Comparison of ENCODE assay signal across 24 cellular contexts in the genomic region with DNA sequence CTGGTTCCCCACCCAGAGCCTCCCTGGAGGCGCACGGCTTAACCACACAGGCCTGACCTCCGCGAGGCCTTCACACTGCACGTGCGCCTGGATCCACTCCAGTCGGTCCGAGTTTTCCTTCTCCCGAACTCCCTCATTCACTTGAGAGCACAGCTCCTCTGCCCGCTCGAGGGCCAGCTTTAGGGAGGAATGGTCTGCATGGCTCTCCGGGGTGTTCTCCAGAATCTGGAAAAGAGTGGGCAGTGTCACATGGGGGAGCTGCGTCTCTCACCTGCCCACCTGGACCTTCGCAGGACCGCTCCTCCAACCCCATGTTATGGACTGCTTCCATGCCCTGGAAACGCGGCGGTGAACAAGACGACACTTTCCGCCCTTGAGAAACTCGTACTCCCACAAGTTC. TPM values are rescaled to one million over a fixed set of nuclear protein-coding genes. Genes with fewer than 3 reads are reported as not detected.
DNase-seq lines count a peak whose midpoint lies in the region; ATAC-seq and TF ChIP-seq lines count a peak whose summit lies in the region.
"Had no signal": no experiment of that assay in that cellular context is flagged by ENCODE, and none has a peak within 500 bp of the region (broad histone marks: within the 10 kb centered on the region; RNA-seq: fewer than 3 reads in every experiment).

No MANE protein-coding gene starts in this region.

- ATAC-seq in activated CD8-positive, alpha-beta T cell treated with anti-CD3 and anti-CD28 coated beads, Interleukin-2, amount 10 ng/mL, durations not matched to agents 7 days and 5 days = no peak
- no peak for ATAC-seq in activated CD8-positive, alpha-beta T cell treated with anti-CD3 and anti-CD28 coated beads for 36 hours
- ATAC-seq: GM12878, GM23338, HCT116 had no signal

- H3K27ac Mint-ChIP-seq in activated CD8-positive, alpha-beta T cell treated with anti-CD3 and anti-CD28 coated beads, Interleukin-2, amount 10 ng/mL, durations not matched to agents 7 days and 5 days = no peak overlapping the region
- H3K27ac Mint-ChIP-seq in activated CD8-positive, alpha-beta T cell treated with anti-CD3 and anti-CD28 coated beads for 36 hours = no peak overlapping the region
- H3K27ac Mint-ChIP-seq: CD4-positive, alpha-beta T cell; GM23338 had no signal

- TF ChIP-seq CTCF in activated CD8-positive, alpha-beta T cell treated with anti-CD3 and anti-CD28 coated beads for 36 hours (IDR thresholded peaks at IDR 0.05) = no peak
- TF ChIP-seq CTCF in neutrophil (IDR thresholded peaks at IDR 0.05) = no peak
- TF ChIP-seq CTCF in vagina (IDR thresholded peaks at IDR 0.05) = no peak

- no peaks in the 10 kb centered on the region for H3K27me3 Mint-ChIP-seq in activated CD8-positive, alpha-beta T cell treated with anti-CD3 and anti-CD28 coated beads, Interleukin-2, amount 10 ng/mL, durations not matched to agents 7 days and 5 days (ENCODE audit: low read depth)
- no peaks in the 10 kb centered on the region for H3K27me3 Mint-ChIP-seq in activated CD8-positive, alpha-beta T cell treated with anti-CD3 and anti-CD28 coated beads for 36 hours
- H3K27me3 Mint-ChIP-seq: CD4-positive, alpha-beta T cell; CD8-positive, alpha-beta memory T cell had no signal

- no peak overlapping the region for H3K4me3 Mint-ChIP-seq in activated CD8-positive, alpha-beta T cell treated with anti-CD3 and anti-CD28 coated beads, Interleukin-2, amount 10 ng/mL, durations not matched to agents 7 days and 5 days
- H3K4me3 Mint-ChIP-seq in activated CD8-positive, alpha-beta T cell treated with anti-CD3 and anti-CD28 coated beads for 36 hours = no peak overlapping the region
- H3K4me3 Mint-ChIP-seq: CD14-positive monocyte; CD4-positive, alpha-beta T cell; CD8-positive, alpha-beta memory T cell; GM23338; H9 had no signal

- intact Hi-C loops in activated CD8-positive, alpha-beta T cell treated with anti-CD3 and anti-CD28 coated beads for 36 hours (cut with micrococcal nuclease) = no loop called here
- intact Hi-C loops in vagina (cut with DNase I) = no loop called here

- peak; percentile 13 for DNase-seq in activated CD8-positive, alpha-beta T cell treated with anti-CD3 and anti-CD28 coated beads, Interleukin-2, amount 10 ng/mL, durations not matched to agents 7 days and 5 days
- no peak for DNase-seq in activated CD8-positive, alpha-beta T cell treated with anti-CD3 and anti-CD28 coated beads for 36 hours
- DNase-seq in AG20443 (ENCODE audit: low spot score) (peak; percentile 5), islet precursor cell (peak; percentile 39), vagina (ENCODE audit: extremely low spot score in 2 of 2) (no peak), KBM-7 (no peak)
- DNase-seq in stimulated activated CD4-positive, alpha-beta T cell treated with anti-CD3 and anti-CD28 coated beads, Interleukin-1b, Interleukin-23, amount 100 ng/mL, for 48 hours = no peak
- DNase-seq: AML-193; BE2C; CD4-positive, alpha-beta T cell; CD8-positive, alpha-beta memory T cell; DMS 273 treated with DMSO at 0.1 percent for 48 hours; DMS79; EL; GDM1; H9 had no signal

- H3K36me3 Mint-ChIP-seq in activated CD8-positive, alpha-beta T cell treated with anti-CD3 and anti-CD28 coated beads, Interleukin-2, amount 10 ng/mL, durations not matched to agents 7 days and 5 days (ENCODE audit: low read depth) = peaks cover 28% of the 10 kb centered on the region
- H3K36me3 Mint-ChIP-seq in activated CD8-positive, alpha-beta T cell treated with anti-CD3 and anti-CD28 coated beads for 36 hours (ENCODE audit: low read depth) = peaks cover 16% of the 10 kb centered on the region

- in situ Hi-C loops in KBM-7 (cut with MboI; ENCODE audit: low pct_unique_long_range_greater_than_20kb, low sequenced_read_pairs) = no loop called here

- H3K9me3 ChIP-seq in neutrophil (no peaks in the 10 kb centered on the region), vagina (no peaks in the 10 kb centered on the region)
- H3K9me3 ChIP-seq: BE2C; BLaER1 treated with 17β-estradiol and CSF1 and Interleukin-3, amounts not matched to agents 10 nM and 100 nM had no signal

- peaks cover 19 to 28% of the 10 kb centered on the region in 2 experiments for H3K4me1 ChIP-seq in neutrophil (ENCODE audit: control insufficient read depth in 1 of 2, insufficient read depth in 1 of 2, low read depth in 1 of 2, low read length in 1 of 2)
- H3K4me1 ChIP-seq in vagina = no peaks in the 10 kb centered on the region
- H3K4me1 ChIP-seq: BE2C had no signal

- POLR2A ChIA-PET in activated CD8-positive, alpha-beta T cell treated with anti-CD3 and anti-CD28 coated beads, Interleukin-2, amount 10 ng/mL, durations not matched to agents 7 days and 5 days (lab: Charles Lee) = no interaction called here
- POLR2A ChIA-PET in activated CD8-positive, alpha-beta T cell treated with anti-CD3 and anti-CD28 coated beads for 36 hours (lab: Charles Lee) = interaction anchor here (0.6 kb wide), 1 partner anchor 19 kb away, joined by 3 read pairs; no protein-coding TSS in a partner anchor

- CTCF ChIA-PET in activated CD8-positive, alpha-beta T cell treated with anti-CD3 and anti-CD28 coated beads, Interleukin-2, amount 10 ng/mL, durations not matched to agents 7 days and 5 days (lab: Charles Lee) = no interaction called here
- CTCF ChIA-PET in activated CD8-positive, alpha-beta T cell treated with anti-CD3 and anti-CD28 coated beads for 36 hours (lab: Charles Lee) = no interaction called here

- TF ChIP-seq POLR2A in vagina (IDR thresholded peaks at IDR 0.05) = no peak

- H3K4me1 Mint-ChIP-seq in activated CD8-positive, alpha-beta T cell treated with anti-CD3 and anti-CD28 coated beads, Interleukin-2, amount 10 ng/mL, durations not matched to agents 7 days and 5 days (ENCODE audit: low read depth) = peaks cover 8% of the 10 kb centered on the region
- no peaks in the 10 kb centered on the region for H3K4me1 Mint-ChIP-seq in activated CD8-positive, alpha-beta T cell treated with anti-CD3 and anti-CD28 coated beads for 36 hours (ENCODE audit: low read depth)

- H3K4me3 ChIP-seq in neutrophil (ENCODE audit: low read depth in 1 of 2, low read length in 1 of 2) (no peak overlapping the region), vagina (no peak overlapping the region)
- H3K4me3 ChIP-seq: BLaER1 treated with 17β-estradiol and CSF1 and Interleukin-3, amounts not matched to agents 10 nM and 100 nM; GM12878; GM23338 had no signal

- H3K27ac ChIP-seq in neutrophil (peak overlapping the region; percentile 92), vagina (no peak overlapping the region)
- H3K27ac ChIP-seq: 22Rv1; BLaER1 treated with 17β-estradiol and CSF1 and Interleukin-3, amounts not matched to agents 10 nM and 100 nM had no signal

- H3K36me3 ChIP-seq in neutrophil (peaks cover 95% of the 10 kb centered on the region), vagina (peaks cover 0 to 75% of the 10 kb centered on the region in 2 donors)
- H3K36me3 ChIP-seq: BE2C had no signal

- no peaks in the 10 kb centered on the region for H3K27me3 ChIP-seq in neutrophil
- no peaks in the 10 kb centered on the region for H3K27me3 ChIP-seq in vagina
- H3K27me3 ChIP-seq: BE2C; BLaER1 treated with 17β-estradiol and CSF1 and Interleukin-3, amounts not matched to agents 10 nM and 100 nM had no signal

- no peaks in the 10 kb centered on the region for H3K9me3 Mint-ChIP-seq in activated CD8-positive, alpha-beta T cell treated with anti-CD3 and anti-CD28 coated beads, Interleukin-2, amount 10 ng/mL, durations not matched to agents 7 days and 5 days (ENCODE audit: insufficient read depth)
- no peaks in the 10 kb centered on the region for H3K9me3 Mint-ChIP-seq in activated CD8-positive, alpha-beta T cell treated with anti-CD3 and anti-CD28 coated beads for 36 hours
- H3K9me3 Mint-ChIP-seq: CD14-positive monocyte; CD4-positive, alpha-beta T cell; CD8-positive, alpha-beta memory T cell; GM23338; H9 had no signal

RNA-seq across cellular contexts. Expression of a gene that starts 35.9 kb away (rescaled TPM):
- not detected for total RNA-seq in activated CD8-positive, alpha-beta T cell treated with anti-CD3 and anti-CD28 coated beads, Interleukin-2, amount 10 ng/mL, durations not matched to agents 7 days and 5 days
- total RNA-seq in activated CD8-positive, alpha-beta T cell treated with anti-CD3 and anti-CD28 coated beads for 36 hours = not detected
- total RNA-seq in vagina = 0.98 TPM
- total RNA-seq: CD8-positive, alpha-beta memory T cell; GM12878; H4; H9 had no signal

Comparison
In these comparisons a context has a peak if more than half of its experiments do, and no peak if none do; other contexts are left out.
1. DNase-seq: peak in activated CD8-positive, alpha-beta T cell treated with anti-CD3 and anti-CD28 coated beads, Interleukin-2, amount 10 ng/mL, durations not matched to agents 7 days and 5 days (single experiment), AG20443 (single experiment) and islet precursor cell (single experiment); none in activated CD8-positive, alpha-beta T cell treated with anti-CD3 and anti-CD28 coated beads for 36 hours (single experiment), stimulated activated CD4-positive, alpha-beta T cell treated with anti-CD3 and anti-CD28 coated beads, Interleukin-1b, Interleukin-23, amount 100 ng/mL, for 48 hours (single experiment), vagina (0 of 2) and KBM-7 (single experiment).